Comparison of ENCODE assay signal across 18 cellular contexts in genomic region chr3:42827654-42828053, GRCh38. TPM values are rescaled to one million over a fixed set of nuclear protein-coding genes. Genes with fewer than 3 reads are reported as not detected.
"Had no signal": no experiment of that assay in that cellular context is flagged by ENCODE, and none has a peak within 500 bp of the region (broad histone marks: within the 10 kb centered on the region; RNA-seq: fewer than 3 reads in every experiment).

No MANE protein-coding gene starts in this region.

- H3K36me3 ChIP-seq: cardiac muscle cell, gastrocnemius medialis, heart left ventricle, pancreas, upper lobe of right lung had no signal

- H3K27ac ChIP-seq: cardiac muscle cell, gastrocnemius medialis, heart left ventricle, pancreas, upper lobe of right lung had no signal

- DNase-seq: activated CD4-positive, CD25-positive, alpha-beta regulatory T cell treated with anti-CD3 and anti-CD28 coated beads, Interleukin-2, amount 50 U/mL, for 72 hours; activated naive CD4-positive, alpha-beta T cell treated with anti-CD3 and anti-CD28 coated beads for 36 hours; activated naive CD8-positive, alpha-beta T cell treated with anti-CD3 and anti-CD28 coated beads, Interleukin-2, amount 50 U/mL, for 24 hours; gastrocnemius medialis; heart left ventricle; left cardiac atrium; midbrain; naive thymus-derived CD4-positive, alpha-beta T cell; pancreas; stimulated activated naive CD8-positive, alpha-beta T cell treated with anti-CD3 and anti-CD28 coated beads, Interleukin-15, Interleukin-2, amounts not matched to agents 100 U/mL and 50 U/mL, for 24 hours; T-cell; T-helper 9 cell; upper lobe of right lung had no signal

- H3K4me3 ChIP-seq: cardiac muscle cell, gastrocnemius medialis, heart left ventricle, lung, pancreas, skin epidermis, upper lobe of right lung had no signal

- H3K4me1 ChIP-seq: gastrocnemius medialis, pancreas had no signal

- H3K27me3 ChIP-seq: cardiac muscle cell, gastrocnemius medialis, heart left ventricle, pancreas, upper lobe of right lung had no signal

- H3K9me3 ChIP-seq: gastrocnemius medialis, heart left ventricle, pancreas, upper lobe of right lung had no signal

- ATAC-seq: activated naive CD8-positive, alpha-beta T cell treated with anti-CD3 and anti-CD28 coated beads, Interleukin-2, amount 50 U/mL, for 24 hours; gastrocnemius medialis; heart left ventricle; left cardiac atrium; naive thymus-derived CD4-positive, alpha-beta T cell; pancreas; stimulated activated naive CD8-positive, alpha-beta T cell treated with anti-CD3 and anti-CD28 coated beads, Interleukin-15, Interleukin-2, amounts not matched to agents 100 U/mL and 50 U/mL, for 24 hours; T-cell; upper lobe of right lung had no signal

RNA-seq across cellular contexts. Expression of gene ACKR2, which starts 18.4 kb away (rescaled TPM):
- polyA plus RNA-seq: naive thymus-derived CD4-positive, alpha-beta T cell had no signal

RNA-seq across cellular contexts. Expression of gene CYP8B1, which starts 48.0 kb away (rescaled TPM):
- total RNA-seq: activated CD8-positive, alpha-beta memory T cell treated with anti-CD3 and anti-CD28 coated beads for 36 hours; activated naive CD4-positive, alpha-beta T cell treated with anti-CD3 and anti-CD28 coated beads for 36 hours; cardiac muscle cell; left cardiac atrium; naive thymus-derived CD4-positive, alpha-beta T cell; temporal lobe; upper lobe of right lung had no signal
- polyA plus RNA-seq: cardiac muscle cell; heart left ventricle; naive thymus-derived CD4-positive, alpha-beta T cell; pancreas had no signal

RNA-seq across cellular contexts. Expression of gene CCDC13, which starts 54.6 kb away (rescaled TPM):
- polyA plus RNA-seq: naive thymus-derived CD4-positive, alpha-beta T cell had no signal
